ENCODE assay signal across 16 cellular contexts in genomic region chr3:184485256-184485655, GRCh38.
DNase-seq lines count a peak whose midpoint lies in the region; ATAC-seq and TF ChIP-seq lines count a peak whose summit lies in the region.
"Had no signal": no experiment of that assay in that cellular context is flagged by ENCODE, and none has a peak within 500 bp of the region (broad histone marks: within the 10 kb centered on the region; RNA-seq: fewer than 3 reads in every experiment).

No MANE protein-coding gene starts in this region.

- peak overlapping the region; percentile 33 for H3K9ac ChIP-seq in SK-N-MC (ENCODE audit: insufficient read length)
- H3K9ac ChIP-seq: BLaER1 treated with 17β-estradiol and CSF1 and Interleukin-3, amounts not matched to agents 10 nM and 100 nM had no signal

- in situ Hi-C loops in GM13977 (cut with MboI; ENCODE audit: low pct_unique_long_range_greater_than_20kb, low sequenced_read_pairs, unreplicated experiment) = no loop called here

- no peaks in the 10 kb centered on the region for H3K36me3 ChIP-seq in SK-N-MC (ENCODE audit: insufficient read depth, low read length)
- H3K36me3 ChIP-seq: BLaER1 treated with 17β-estradiol and CSF1 and Interleukin-3, amounts not matched to agents 10 nM and 100 nM had no signal

- TF ChIP-seq CTCF in GM13977 (IDR thresholded peaks at IDR 0.05; ENCODE audit: extremely low read depth, insufficient read depth, missing control alignments) = no peak

- H3K4me3 ChIP-seq in SK-N-MC = peak overlapping the region; percentile 43
- H3K4me3 ChIP-seq: BLaER1 treated with 17β-estradiol and CSF1 and Interleukin-3, amounts not matched to agents 10 nM and 100 nM had no signal

- peak; percentile 8 for DNase-seq in AG08395 (ENCODE audit: low spot score)
- peak; percentile 48 for DNase-seq in GM04504 (ENCODE audit: low read depth)
- DNase-seq in SK-N-MC (ENCODE audit: low read depth, low spot score) = no peak
- peak; percentile 53 for DNase-seq in fibroblast of gingiva (ENCODE audit: low read depth)
- no peak for DNase-seq in activated CD4-positive, alpha-beta T cell treated with anti-CD3 and anti-CD28 coated beads, Interleukin-2, amount 50 U/mL, for 4 hours
- DNase-seq in GM13977 (ENCODE audit: low spot score) = no peak
- DNase-seq: Calu3; CD4-positive, alpha-beta T cell; DMS153; DMS79 treated with DMSO at 0.1 percent for 48 hours; EL; HCEC 1CT had no signal

- H3K27ac ChIP-seq in SK-N-MC = peak overlapping the region; percentile 96
- H3K27ac ChIP-seq: 22Rv1; BLaER1 treated with 17β-estradiol and CSF1 and Interleukin-3, amounts not matched to agents 10 nM and 100 nM; HL-60 had no signal

- no peak for ATAC-seq in HG03342 (IDR thresholded peaks at IDR 0.05; ENCODE audit: unreplicated experiment)

- no peaks in the 10 kb centered on the region for H3K9me3 ChIP-seq in SK-N-MC (ENCODE audit: low read depth, low read length)

Comparison
In these comparisons a context has a peak if more than half of its experiments do, and no peak if none do; other contexts are left out.
1. DNase-seq: peak in AG08395 (single experiment), GM04504 (single experiment) and fibroblast of gingiva (single experiment); none in SK-N-MC (single experiment), activated CD4-positive, alpha-beta T cell treated with anti-CD3 and anti-CD28 coated beads, Interleukin-2, amount 50 U/mL, for 4 hours (0 of 2) and GM13977 (single experiment).